Comparison of ENCODE assay signal across 1 cellular context in the genomic region with DNA sequence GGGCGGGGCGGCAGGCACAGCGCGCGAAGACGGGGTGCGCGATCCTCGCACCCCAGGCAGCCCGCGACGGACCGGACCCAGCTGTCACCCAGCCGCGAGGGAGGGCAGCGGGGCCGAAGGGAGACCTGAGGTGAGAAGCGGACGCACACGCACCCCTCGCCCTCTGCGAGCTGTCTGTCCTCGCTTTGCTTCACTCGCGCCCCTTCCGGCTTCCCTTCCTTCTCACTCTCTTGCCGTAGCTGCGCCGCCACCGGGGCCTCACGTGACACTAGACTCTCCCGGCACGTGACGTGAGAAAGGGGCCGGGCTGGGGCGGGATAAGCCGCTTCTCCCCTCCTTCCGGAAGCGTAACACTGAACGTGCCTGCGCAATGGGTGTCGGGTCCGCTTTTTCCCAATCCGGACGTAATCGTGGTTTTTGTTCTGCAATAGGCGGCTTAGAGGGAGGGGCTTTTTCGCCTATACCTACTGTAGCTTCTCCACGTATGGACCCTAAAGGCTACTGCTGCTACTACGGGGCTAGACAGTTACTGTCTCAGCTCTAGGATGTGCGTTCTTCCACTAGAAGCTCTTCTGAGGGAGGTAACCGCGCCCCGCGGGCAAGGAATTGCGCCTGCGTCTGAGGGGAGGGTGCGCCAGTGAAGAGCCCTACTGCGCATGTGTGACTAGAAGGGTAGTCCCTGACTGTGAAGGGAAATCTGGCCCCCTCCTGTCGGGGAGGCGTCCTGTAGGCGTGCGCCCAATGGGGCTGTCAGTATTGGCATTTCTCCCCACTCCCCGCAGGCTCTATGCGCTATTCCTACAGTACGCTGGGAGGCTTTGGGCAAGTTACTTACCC.
A peak's percentile ranks its signal among the peaks of the same experiment; 100 is the strongest.
TF ChIP-seq lines count a peak whose summit lies in the region.

A gene (minus strand): TSS at position 270 of the 837 bp plus-strand sequence. CDS start 434 bp downstream, outside the sequence.
A gene with protein sequence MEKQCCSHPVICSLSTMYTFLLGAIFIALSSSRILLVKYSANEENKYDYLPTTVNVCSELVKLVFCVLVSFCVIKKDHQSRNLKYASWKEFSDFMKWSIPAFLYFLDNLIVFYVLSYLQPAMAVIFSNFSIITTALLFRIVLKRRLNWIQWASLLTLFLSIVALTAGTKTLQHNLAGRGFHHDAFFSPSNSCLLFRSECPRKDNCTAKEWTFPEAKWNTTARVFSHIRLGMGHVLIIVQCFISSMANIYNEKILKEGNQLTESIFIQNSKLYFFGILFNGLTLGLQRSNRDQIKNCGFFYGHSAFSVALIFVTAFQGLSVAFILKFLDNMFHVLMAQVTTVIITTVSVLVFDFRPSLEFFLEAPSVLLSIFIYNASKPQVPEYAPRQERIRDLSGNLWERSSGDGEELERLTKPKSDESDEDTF (plus strand): TSS at position 353 of the 837 bp plus-strand sequence. CDS start 1,359 bp downstream, outside the sequence.

TF ChIP-seq in K562, 482 proteins besides CTCF, POLR2A, EP300 and RAD21 (continued from another document and continues in another):
- TF ChIP-seq ETV5 (CRISPR knock-in tag; IDR thresholded peaks at IDR 0.05; ENCODE audit: low read depth): peak; percentile 95; the same call in 1 of the 2 replicates
- TF ChIP-seq, protein P1, sequence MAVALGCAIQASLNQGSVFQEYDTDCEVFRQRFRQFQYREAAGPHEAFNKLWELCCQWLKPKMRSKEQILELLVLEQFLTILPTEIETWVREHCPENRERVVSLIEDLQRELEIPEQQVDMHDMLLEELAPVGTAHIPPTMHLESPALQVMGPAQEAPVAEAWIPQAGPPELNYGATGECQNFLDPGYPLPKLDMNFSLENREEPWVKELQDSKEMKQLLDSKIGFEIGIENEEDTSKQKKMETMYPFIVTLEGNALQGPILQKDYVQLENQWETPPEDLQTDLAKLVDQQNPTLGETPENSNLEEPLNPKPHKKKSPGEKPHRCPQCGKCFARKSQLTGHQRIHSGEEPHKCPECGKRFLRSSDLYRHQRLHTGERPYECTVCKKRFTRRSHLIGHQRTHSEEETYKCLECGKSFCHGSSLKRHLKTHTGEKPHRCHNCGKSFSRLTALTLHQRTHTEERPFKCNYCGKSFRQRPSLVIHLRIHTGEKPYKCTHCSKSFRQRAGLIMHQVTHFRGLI (CRISPR knock-in tag; IDR thresholded peaks at IDR 0.05): no peak
- no peak for TF ChIP-seq ZNF212 (CRISPR knock-in tag; IDR thresholded peaks at IDR 0.05)
- TF ChIP-seq SIN3B (IDR thresholded peaks at IDR 0.05; ENCODE audit: low read depth): peak; percentile 66
- no peak for TF ChIP-seq NR2C2 (CRISPR knock-in tag; IDR thresholded peaks at IDR 0.05)
- peak; percentile 16; the same call in 1 of the 2 replicates for TF ChIP-seq NR2C2 (tag; IDR thresholded peaks at IDR 0.05)
- TF ChIP-seq, protein P2, sequence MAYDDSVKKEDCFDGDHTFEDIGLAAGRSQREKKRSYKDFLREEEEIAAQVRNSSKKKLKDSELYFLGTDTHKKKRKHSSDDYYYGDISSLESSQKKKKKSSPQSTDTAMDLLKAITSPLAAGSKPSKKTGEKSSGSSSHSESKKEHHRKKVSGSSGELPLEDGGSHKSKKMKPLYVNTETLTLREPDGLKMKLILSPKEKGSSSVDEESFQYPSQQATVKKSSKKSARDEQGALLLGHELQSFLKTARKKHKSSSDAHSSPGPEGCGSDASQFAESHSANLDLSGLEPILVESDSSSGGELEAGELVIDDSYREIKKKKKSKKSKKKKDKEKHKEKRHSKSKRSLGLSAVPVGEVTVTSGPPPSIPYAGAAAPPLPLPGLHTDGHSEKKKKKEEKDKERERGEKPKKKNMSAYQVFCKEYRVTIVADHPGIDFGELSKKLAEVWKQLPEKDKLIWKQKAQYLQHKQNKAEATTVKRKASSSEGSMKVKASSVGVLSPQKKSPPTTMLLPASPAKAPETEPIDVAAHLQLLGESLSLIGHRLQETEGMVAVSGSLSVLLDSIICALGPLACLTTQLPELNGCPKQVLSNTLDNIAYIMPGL (CRISPR knock-in tag; IDR thresholded peaks at IDR 0.05): no peak
- TF ChIP-seq NUFIP1 (IDR thresholded peaks at IDR 0.05; ENCODE audit: partially characterized antibody): no peak
- no peak for TF ChIP-seq XRCC3 (IDR thresholded peaks at IDR 0.05)
- no peak for TF ChIP-seq FOXM1 (IDR thresholded peaks at IDR 0.05; ENCODE audit: low read depth)
- TF ChIP-seq FOXM1 (CRISPR knock-in tag; IDR thresholded peaks at IDR 0.05; ENCODE audit: low read depth): peak; percentile 46; the same call in 1 of the 2 replicates
- peak; percentile 65 for TF ChIP-seq FOXJ2 (tag; IDR thresholded peaks at IDR 0.05)
- no peak for TF ChIP-seq ZNF778 (CRISPR knock-in tag; IDR thresholded peaks at IDR 0.05)
- TF ChIP-seq SP2 (IDR thresholded peaks at IDR 0.05; ENCODE audit: extremely low read depth, low read depth, low read length, poor library complexity, severe bottlenecking): no peak
- TF ChIP-seq, protein P3, sequence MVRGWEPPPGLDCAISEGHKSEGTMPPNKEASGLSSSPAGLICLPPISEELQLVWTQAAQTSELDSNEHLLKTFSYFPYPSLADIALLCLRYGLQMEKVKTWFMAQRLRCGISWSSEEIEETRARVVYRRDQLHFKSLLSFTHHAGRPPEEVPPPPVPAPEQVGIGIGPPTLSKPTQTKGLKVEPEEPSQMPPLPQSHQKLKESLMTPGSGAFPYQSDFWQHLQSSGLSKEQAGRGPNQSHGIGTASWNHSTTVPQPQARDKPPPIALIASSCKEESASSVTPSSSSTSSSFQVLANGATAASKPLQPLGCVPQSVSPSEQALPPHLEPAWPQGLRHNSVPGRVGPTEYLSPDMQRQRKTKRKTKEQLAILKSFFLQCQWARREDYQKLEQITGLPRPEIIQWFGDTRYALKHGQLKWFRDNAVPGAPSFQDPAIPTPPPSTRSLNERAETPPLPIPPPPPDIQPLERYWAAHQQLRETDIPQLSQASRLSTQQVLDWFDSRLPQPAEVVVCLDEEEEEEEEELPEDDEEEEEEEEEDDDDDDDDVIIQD (CRISPR knock-in tag; IDR thresholded peaks at IDR 0.05): no peak
- no peak for TF ChIP-seq PHB (CRISPR knock-in tag; IDR thresholded peaks at IDR 0.05)
- TF ChIP-seq FOXK2 (conservative IDR thresholded peaks at IDR 0.05 in 1 of 2, IDR thresholded peaks at IDR 0.05 in 1 of 2; ENCODE audit: low read depth in 2 of 2): peak; percentile 42 to 88; a peak in 2 of 4 replicates
- no peak for TF ChIP-seq ZNF133 (CRISPR knock-in tag; IDR thresholded peaks at IDR 0.05)
- peak; percentile 52; the same call in 1 of the 2 replicates for TF ChIP-seq MXI1 (IDR thresholded peaks at IDR 0.05; ENCODE audit: low read depth, low read length)
- no peak for TF ChIP-seq SIRT6 (IDR thresholded peaks at IDR 0.05; ENCODE audit: low read depth, low read length)
- no peak for TF ChIP-seq HNRNPL (IDR thresholded peaks at IDR 0.05; ENCODE audit: low read depth, low read length)
- TF ChIP-seq DMBX1 (CRISPR knock-in tag; IDR thresholded peaks at IDR 0.05; ENCODE audit: borderline replicate concordance): no peak
- TF ChIP-seq TCF3 (CRISPR knock-in tag; IDR thresholded peaks at IDR 0.05): no peak
- peak; percentile 38 for TF ChIP-seq HMGN3 (IDR thresholded peaks at IDR 0.05; ENCODE audit: borderline replicate concordance, extremely low read depth, insufficient read length, low read depth, low read length)
- no peak for TF ChIP-seq WHSC1 (IDR thresholded peaks at IDR 0.05; ENCODE audit: low read length)
- no peak for TF ChIP-seq FIP1L1 (IDR thresholded peaks at IDR 0.05; ENCODE audit: low read depth, low read length, poor library complexity, severe bottlenecking)
- TF ChIP-seq EP400 (IDR thresholded peaks at IDR 0.05): peak; percentile 80
- TF ChIP-seq, protein P4, sequence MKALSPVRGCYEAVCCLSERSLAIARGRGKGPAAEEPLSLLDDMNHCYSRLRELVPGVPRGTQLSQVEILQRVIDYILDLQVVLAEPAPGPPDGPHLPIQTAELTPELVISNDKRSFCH (CRISPR knock-in tag; IDR thresholded peaks at IDR 0.05): no peak
- TF ChIP-seq, protein P4 (tag; IDR thresholded peaks at IDR 0.05): no peak
- no peak for TF ChIP-seq BDP1 (IDR thresholded peaks at IDR 0.05; ENCODE audit: insufficient read depth, insufficient read length)
- TF ChIP-seq, protein P5, sequence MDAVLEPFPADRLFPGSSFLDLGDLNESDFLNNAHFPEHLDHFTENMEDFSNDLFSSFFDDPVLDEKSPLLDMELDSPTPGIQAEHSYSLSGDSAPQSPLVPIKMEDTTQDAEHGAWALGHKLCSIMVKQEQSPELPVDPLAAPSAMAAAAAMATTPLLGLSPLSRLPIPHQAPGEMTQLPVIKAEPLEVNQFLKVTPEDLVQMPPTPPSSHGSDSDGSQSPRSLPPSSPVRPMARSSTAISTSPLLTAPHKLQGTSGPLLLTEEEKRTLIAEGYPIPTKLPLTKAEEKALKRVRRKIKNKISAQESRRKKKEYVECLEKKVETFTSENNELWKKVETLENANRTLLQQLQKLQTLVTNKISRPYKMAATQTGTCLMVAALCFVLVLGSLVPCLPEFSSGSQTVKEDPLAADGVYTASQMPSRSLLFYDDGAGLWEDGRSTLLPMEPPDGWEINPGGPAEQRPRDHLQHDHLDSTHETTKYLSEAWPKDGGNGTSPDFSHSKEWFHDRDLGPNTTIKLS (IDR thresholded peaks at IDR 0.05; ENCODE audit: borderline replicate concordance, low read depth): peak; percentile 43; the same call in 1 of the 2 replicates
- TF ChIP-seq, protein P6, sequence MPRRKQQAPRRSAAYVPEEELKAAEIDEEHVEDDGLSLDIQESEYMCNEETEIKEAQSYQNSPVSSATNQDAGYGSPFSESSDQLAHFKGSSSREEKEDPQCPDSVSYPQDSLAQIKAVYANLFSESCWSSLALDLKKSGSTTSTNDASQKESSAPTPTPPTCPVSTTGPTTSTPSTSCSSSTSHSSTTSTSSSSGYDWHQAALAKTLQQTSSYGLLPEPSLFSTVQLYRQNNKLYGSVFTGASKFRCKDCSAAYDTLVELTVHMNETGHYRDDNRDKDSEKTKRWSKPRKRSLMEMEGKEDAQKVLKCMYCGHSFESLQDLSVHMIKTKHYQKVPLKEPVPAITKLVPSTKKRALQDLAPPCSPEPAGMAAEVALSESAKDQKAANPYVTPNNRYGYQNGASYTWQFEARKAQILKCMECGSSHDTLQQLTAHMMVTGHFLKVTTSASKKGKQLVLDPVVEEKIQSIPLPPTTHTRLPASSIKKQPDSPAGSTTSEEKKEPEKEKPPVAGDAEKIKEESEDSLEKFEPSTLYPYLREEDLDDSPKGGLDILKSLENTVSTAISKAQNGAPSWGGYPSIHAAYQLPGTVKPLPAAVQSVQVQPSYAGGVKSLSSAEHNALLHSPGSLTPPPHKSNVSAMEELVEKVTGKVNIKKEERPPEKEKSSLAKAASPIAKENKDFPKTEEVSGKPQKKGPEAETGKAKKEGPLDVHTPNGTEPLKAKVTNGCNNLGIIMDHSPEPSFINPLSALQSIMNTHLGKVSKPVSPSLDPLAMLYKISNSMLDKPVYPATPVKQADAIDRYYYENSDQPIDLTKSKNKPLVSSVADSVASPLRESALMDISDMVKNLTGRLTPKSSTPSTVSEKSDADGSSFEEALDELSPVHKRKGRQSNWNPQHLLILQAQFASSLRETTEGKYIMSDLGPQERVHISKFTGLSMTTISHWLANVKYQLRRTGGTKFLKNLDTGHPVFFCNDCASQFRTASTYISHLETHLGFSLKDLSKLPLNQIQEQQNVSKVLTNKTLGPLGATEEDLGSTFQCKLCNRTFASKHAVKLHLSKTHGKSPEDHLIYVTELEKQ (CRISPR knock-in tag; IDR thresholded peaks at IDR 0.05): no peak
- TF ChIP-seq, protein P7, sequence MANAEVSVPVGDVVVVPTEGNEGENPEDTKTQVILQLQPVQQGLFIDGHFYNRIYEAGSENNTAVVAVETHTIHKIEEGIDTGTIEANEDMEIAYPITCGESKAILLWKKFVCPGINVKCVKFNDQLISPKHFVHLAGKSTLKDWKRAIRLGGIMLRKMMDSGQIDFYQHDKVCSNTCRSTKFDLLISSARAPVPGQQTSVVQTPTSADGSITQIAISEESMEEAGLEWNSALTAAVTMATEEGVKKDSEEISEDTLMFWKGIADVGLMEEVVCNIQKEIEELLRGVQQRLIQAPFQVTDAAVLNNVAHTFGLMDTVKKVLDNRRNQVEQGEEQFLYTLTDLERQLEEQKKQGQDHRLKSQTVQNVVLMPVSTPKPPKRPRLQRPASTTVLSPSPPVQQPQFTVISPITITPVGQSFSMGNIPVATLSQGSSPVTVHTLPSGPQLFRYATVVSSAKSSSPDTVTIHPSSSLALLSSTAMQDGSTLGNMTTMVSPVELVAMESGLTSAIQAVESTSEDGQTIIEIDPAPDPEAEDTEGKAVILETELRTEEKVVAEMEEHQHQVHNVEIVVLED (CRISPR knock-in tag; IDR thresholded peaks at IDR 0.05): peak; percentile 90
- TF ChIP-seq, protein P8, sequence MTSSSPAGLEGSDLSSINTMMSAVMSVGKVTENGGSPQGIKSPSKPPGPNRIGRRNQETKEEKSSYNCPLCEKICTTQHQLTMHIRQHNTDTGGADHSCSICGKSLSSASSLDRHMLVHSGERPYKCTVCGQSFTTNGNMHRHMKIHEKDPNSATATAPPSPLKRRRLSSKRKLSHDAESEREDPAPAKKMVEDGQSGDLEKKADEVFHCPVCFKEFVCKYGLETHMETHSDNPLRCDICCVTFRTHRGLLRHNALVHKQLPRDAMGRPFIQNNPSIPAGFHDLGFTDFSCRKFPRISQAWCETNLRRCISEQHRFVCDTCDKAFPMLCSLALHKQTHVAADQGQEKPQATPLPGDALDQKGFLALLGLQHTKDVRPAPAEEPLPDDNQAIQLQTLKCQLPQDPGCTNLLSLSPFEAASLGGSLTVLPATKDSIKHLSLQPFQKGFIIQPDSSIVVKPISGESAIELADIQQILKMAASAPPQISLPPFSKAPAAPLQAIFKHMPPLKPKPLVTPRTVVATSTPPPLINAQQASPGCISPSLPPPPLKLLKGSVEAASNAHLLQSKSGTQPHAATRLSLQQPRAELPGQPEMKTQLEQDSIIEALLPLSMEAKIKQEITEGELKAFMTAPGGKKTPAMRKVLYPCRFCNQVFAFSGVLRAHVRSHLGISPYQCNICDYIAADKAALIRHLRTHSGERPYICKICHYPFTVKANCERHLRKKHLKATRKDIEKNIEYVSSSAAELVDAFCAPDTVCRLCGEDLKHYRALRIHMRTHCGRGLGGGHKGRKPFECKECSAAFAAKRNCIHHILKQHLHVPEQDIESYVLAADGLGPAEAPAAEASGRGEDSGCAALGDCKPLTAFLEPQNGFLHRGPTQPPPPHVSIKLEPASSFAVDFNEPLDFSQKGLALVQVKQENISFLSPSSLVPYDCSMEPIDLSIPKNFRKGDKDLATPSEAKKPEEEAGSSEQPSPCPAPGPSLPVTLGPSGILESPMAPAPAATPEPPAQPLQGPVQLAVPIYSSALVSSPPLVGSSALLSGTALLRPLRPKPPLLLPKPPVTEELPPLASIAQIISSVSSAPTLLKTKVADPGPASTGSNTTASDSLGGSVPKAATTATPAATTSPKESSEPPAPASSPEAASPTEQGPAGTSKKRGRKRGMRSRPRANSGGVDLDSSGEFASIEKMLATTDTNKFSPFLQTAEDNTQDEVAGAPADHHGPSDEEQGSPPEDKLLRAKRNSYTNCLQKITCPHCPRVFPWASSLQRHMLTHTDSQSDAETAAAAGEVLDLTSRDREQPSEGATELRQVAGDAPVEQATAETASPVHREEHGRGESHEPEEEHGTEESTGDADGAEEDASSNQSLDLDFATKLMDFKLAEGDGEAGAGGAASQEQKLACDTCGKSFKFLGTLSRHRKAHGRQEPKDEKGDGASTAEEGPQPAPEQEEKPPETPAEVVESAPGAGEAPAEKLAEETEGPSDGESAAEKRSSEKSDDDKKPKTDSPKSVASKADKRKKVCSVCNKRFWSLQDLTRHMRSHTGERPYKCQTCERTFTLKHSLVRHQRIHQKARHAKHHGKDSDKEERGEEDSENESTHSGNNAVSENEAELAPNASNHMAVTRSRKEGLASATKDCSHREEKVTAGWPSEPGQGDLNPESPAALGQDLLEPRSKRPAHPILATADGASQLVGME (CRISPR knock-in tag; IDR thresholded peaks at IDR 0.05): no peak
- TF ChIP-seq RCOR1 (IDR thresholded peaks at IDR 0.05; ENCODE audit: borderline replicate concordance in 1 of 2, low read depth in 2 of 2, low read length in 2 of 2): peak in 1 of 2 experiments; percentile 94; a peak in 2 of 4 replicates
- TF ChIP-seq BCOR (IDR thresholded peaks at IDR 0.05): no peak; the same call in 1 of the 2 replicates
- no peak for TF ChIP-seq PTTG1 (tag; IDR thresholded peaks at IDR 0.05; ENCODE audit: low read depth)
